In the genomic region with DNA sequence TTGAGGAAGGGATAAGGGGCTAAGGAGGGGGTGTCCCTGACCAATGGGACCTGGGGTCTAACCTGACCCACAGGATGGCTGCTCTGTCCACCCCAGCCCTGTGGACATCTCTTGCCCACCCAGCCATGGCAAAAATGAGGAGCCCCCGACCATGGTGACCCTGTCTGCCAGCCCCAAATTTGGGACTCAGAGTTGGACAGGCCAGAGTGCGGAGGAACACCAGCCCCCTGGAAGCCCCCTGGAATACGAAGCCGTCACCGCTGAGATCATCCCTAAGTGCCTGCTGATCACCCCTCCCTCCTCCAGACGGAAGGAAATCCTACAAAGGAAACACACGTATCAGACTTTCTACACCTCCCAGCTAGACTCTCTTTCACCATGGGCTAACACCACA, we compare ENCODE assay signal across 1 cellular context.
TF ChIP-seq lines count a peak whose summit lies in the region.

No MANE protein-coding gene starts in this region.

TF ChIP-seq in GM12878, 131 proteins besides CTCF, POLR2A, EP300 and RAD21:
- TF ChIP-seq E2F8 (IDR thresholded peaks at IDR 0.05; ENCODE audit: low read depth, partially characterized antibody) (no peak), ASH2L (IDR thresholded peaks at IDR 0.05; ENCODE audit: borderline replicate concordance, low read depth) (no peak), SP1 (IDR thresholded peaks at IDR 0.05; ENCODE audit: low read depth, low read length) (no peak), SREBF2 (IDR thresholded peaks at IDR 0.05; ENCODE audit: low read length) (no peak), BHLHE40 (IDR thresholded peaks at IDR 0.05; ENCODE audit: borderline replicate concordance in 1 of 2, low read depth in 2 of 2, low read length in 1 of 2) (no peak)
